ENCODE assay signal across 11 cellular contexts in the genomic region with DNA sequence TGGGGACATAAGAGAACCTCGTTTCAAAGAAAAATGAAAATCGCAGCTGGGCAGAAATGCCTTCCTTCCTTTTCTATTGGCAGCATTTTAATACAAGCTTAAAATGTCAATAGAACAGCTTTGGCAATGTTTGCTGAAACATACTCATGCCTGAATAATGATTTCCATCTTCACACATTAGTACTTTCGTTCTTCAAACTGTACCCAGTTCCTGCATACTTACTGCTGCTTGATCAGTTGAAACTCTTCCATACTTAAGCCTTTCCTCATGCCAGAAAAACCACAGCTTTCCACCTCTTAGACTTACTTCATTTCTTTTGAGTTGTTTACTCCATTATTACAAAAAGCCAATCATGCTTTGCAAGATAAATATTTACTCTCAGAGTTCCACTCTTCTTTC. TPM values are rescaled to one million over a fixed set of nuclear protein-coding genes. Genes with fewer than 3 reads are reported as not detected.
DNase-seq lines count a peak whose midpoint lies in the region; ATAC-seq and TF ChIP-seq lines count a peak whose summit lies in the region.
"Had no signal": no experiment of that assay in that cellular context is flagged by ENCODE, and none has a peak within 500 bp of the region (broad histone marks: within the 10 kb centered on the region; RNA-seq: fewer than 3 reads in every experiment).

No MANE protein-coding gene starts in this region.

- H3K4me3 ChIP-seq in suprapubic skin: peak overlapping the region; percentile 26
- H3K4me3 ChIP-seq: sigmoid colon, tibial artery had no signal

- H3K9me3 Mint-ChIP-seq in activated naive CD8-positive, alpha-beta T cell (ENCODE audit: low read depth): peaks cover 8% of the 10 kb centered on the region
- peaks cover 8% of the 10 kb centered on the region for H3K9me3 Mint-ChIP-seq in activated naive CD8-positive, alpha-beta T cell treated with anti-CD3 and anti-CD28 coated beads for 36 hours
- H3K9me3 Mint-ChIP-seq in HFFc6: no peaks in the 10 kb centered on the region

- H3K36me3 Mint-ChIP-seq in activated naive CD8-positive, alpha-beta T cell: peaks cover 5% of the 10 kb centered on the region
- H3K36me3 Mint-ChIP-seq in activated naive CD8-positive, alpha-beta T cell treated with anti-CD3 and anti-CD28 coated beads for 36 hours: peaks cover 8% of the 10 kb centered on the region
- no peaks in the 10 kb centered on the region for H3K36me3 Mint-ChIP-seq in HFFc6 (ENCODE audit: low read depth)

- peak overlapping the region; percentile 42 for H3K27ac ChIP-seq in suprapubic skin
- H3K27ac ChIP-seq: sigmoid colon, tibial artery had no signal

- peaks cover 26% of the 10 kb centered on the region for H3K4me1 Mint-ChIP-seq in activated naive CD8-positive, alpha-beta T cell (ENCODE audit: low read depth)
- peaks cover 15% of the 10 kb centered on the region for H3K4me1 Mint-ChIP-seq in activated naive CD8-positive, alpha-beta T cell treated with anti-CD3 and anti-CD28 coated beads for 36 hours
- no peaks in the 10 kb centered on the region for H3K4me1 Mint-ChIP-seq in HFFc6 (ENCODE audit: low read depth)

- peak overlapping the region; percentile 61 for H3K27ac Mint-ChIP-seq in activated naive CD8-positive, alpha-beta T cell
- H3K27ac Mint-ChIP-seq in activated naive CD8-positive, alpha-beta T cell treated with anti-CD3 and anti-CD28 coated beads for 36 hours: no peak overlapping the region
- no peak overlapping the region for H3K27ac Mint-ChIP-seq in HFFc6

- no peak for TF ChIP-seq CTCF in suprapubic skin (IDR thresholded peaks at IDR 0.05)
- no peak for TF ChIP-seq CTCF in HFFc6 (IDR thresholded peaks at IDR 0.05)

- no peak for TF ChIP-seq EP300 in suprapubic skin (IDR thresholded peaks at IDR 0.05)

- H3K9me3 ChIP-seq in suprapubic skin: no peaks in the 10 kb centered on the region
- H3K9me3 ChIP-seq: sigmoid colon, tibial artery had no signal

- no peak for DNase-seq in activated naive CD8-positive, alpha-beta T cell treated with anti-CD3 and anti-CD28 coated beads for 36 hours
- DNase-seq in NCI-H345 treated with DMSO at 0.1 percent for 48 hours (lab: John Stamatoyannopoulos, UW; ENCODE audit: unreplicated experiment) (peak; percentile 29), suprapubic skin (ENCODE audit: low spot score in 2 of 2) (no peak), COLO668 (lab: John Stamatoyannopoulos, UW; ENCODE audit: unreplicated experiment) (no peak), inferior parietal cortex (ENCODE audit: extremely low spot score) (no peak), HFFc6 (no peak)
- DNase-seq: anterior cingulate cortex, sigmoid colon, tibial artery had no signal

- peaks cover 11% of the 10 kb centered on the region for H3K4me1 ChIP-seq in suprapubic skin
- H3K4me1 ChIP-seq: sigmoid colon, tibial artery had no signal

- H3K27me3 Mint-ChIP-seq in activated naive CD8-positive, alpha-beta T cell: no peaks in the 10 kb centered on the region
- no peaks in the 10 kb centered on the region for H3K27me3 Mint-ChIP-seq in activated naive CD8-positive, alpha-beta T cell treated with anti-CD3 and anti-CD28 coated beads for 36 hours
- no peaks in the 10 kb centered on the region; the same call in 1 of the 2 replicates for H3K27me3 Mint-ChIP-seq in HFFc6 (ENCODE audit: insufficient read depth)

- peak; percentile 25 for ATAC-seq in esophagus mucosa

- H3K27me3 ChIP-seq in suprapubic skin: no peaks in the 10 kb centered on the region
- H3K27me3 ChIP-seq: sigmoid colon, tibial artery had no signal

- WGBS in suprapubic skin: 25% methylated on average over 3 of the region's 3 CpGs

- no peak overlapping the region for H3K4me3 Mint-ChIP-seq in activated naive CD8-positive, alpha-beta T cell
- H3K4me3 Mint-ChIP-seq in activated naive CD8-positive, alpha-beta T cell treated with anti-CD3 and anti-CD28 coated beads for 36 hours: no peak overlapping the region
- no peak overlapping the region for H3K4me3 Mint-ChIP-seq in HFFc6

- no peaks in the 10 kb centered on the region for H3K36me3 ChIP-seq in suprapubic skin
- H3K36me3 ChIP-seq: sigmoid colon, tibial artery had no signal

- no peak for TF ChIP-seq POLR2A in suprapubic skin (IDR thresholded peaks at IDR 0.05)

RNA-seq across cellular contexts. Expression of a gene that starts 22.8 kb away (rescaled TPM):
- total RNA-seq in activated naive CD8-positive, alpha-beta T cell treated with anti-CD3 and anti-CD28 coated beads for 36 hours: 10 to 100 TPM; 84.0 to 84.1 TPM
- total RNA-seq in esophagus mucosa (54.1 TPM), suprapubic skin (100 to 1,000 TPM; 138 to 264 (median 197) TPM)
- total RNA-seq in HFFc6 (2021; fragmentation: NEBNext Ultra II Directional; extraction: Animal tissue kit (Norgen Biotek cat#: 25700)): 10 to 100 TPM; 13.7 to 26.1 (median 18.8) TPM
